In the genomic region with DNA sequence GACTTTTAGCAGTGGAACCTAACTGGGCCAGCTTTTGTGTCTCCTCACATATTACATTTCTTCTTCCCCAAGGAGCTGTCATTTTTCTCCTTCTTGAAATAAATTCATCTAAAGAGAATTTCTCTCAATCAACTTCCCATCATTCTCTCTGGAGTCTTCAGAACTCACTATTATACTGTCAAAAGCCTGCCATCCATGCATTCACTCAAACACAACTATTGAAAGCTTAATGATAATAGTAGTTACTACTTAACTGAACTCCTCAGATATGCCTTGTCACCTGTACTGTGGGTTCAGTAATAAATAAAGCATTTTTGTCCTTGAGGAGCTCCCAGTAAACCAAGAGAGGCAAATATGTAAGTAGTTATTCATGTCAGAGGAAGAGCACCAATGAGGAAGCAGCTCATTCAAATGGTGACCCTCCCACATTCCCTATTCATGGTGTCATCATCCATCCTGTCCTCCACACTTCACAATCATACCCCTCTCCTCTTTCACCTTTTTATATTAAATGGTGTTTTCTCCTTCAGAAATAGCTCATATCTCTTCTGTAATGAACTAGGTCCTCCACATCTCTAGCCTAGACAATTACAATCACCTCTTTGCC, we compare ENCODE assay signal across 18 cellular contexts.
"Had no signal": no experiment of that assay in that cellular context is flagged by ENCODE, and none has a peak within 500 bp of the region (broad histone marks: within the 10 kb centered on the region; RNA-seq: fewer than 3 reads in every experiment).

No MANE protein-coding gene starts in this region.

- H3K27me3 ChIP-seq: heart left ventricle, transverse colon had no signal

- ATAC-seq: activated CD8-positive, alpha-beta T cell treated with anti-CD3 and anti-CD28 coated beads, Interleukin-2, amount 10 ng/mL, durations not matched to agents 7 days and 5 days; activated T-cell treated with anti-CD3 and anti-CD28 coated beads, Interleukin-2, amount 50 U/mL, for 72 hours; heart left ventricle; left ventricle myocardium superior; right cardiac atrium; stimulated activated naive CD8-positive, alpha-beta T cell treated with anti-CD3 and anti-CD28 coated beads, Interleukin-15, Interleukin-2, amounts not matched to agents 100 U/mL and 50 U/mL, for 24 hours; T-helper 17 cell had no signal

- H3K4me1 ChIP-seq: heart left ventricle, transverse colon had no signal

- H3K36me3 ChIP-seq: heart left ventricle, transverse colon had no signal

- H3K9me3 ChIP-seq: heart left ventricle, transverse colon had no signal

- DNase-seq: activated B cell treated with CpG ODN at 0.5 μM for 24 hours; activated CD4-positive, alpha-beta T cell treated with anti-CD3 and anti-CD28 coated beads for 48 hours; activated CD8-positive, alpha-beta memory T cell treated with anti-CD3 and anti-CD28 coated beads, Interleukin-2, amount 50 U/mL, for 4 hours; activated CD8-positive, alpha-beta T cell treated with anti-CD3 and anti-CD28 coated beads, Interleukin-2, amount 10 ng/mL, durations not matched to agents 7 days and 5 days; activated gamma-delta T cell; activated T-cell treated with anti-CD3 and anti-CD28 coated beads, Interleukin-2, amount 50 U/mL, for 72 hours; amygdala; effector memory CD4-positive, alpha-beta T cell; heart left ventricle; islet precursor cell; left ventricle myocardium superior; mesenchymal stem cell; occipital lobe; right cardiac atrium; stimulated activated naive CD8-positive, alpha-beta T cell treated with anti-CD3 and anti-CD28 coated beads, Interleukin-15, Interleukin-2, amounts not matched to agents 100 U/mL and 50 U/mL, for 24 hours; T-helper 17 cell; transverse colon had no signal

- H3K27ac ChIP-seq: heart left ventricle, transverse colon had no signal

- H3K4me2 ChIP-seq: smooth muscle cell had no signal

- H3K4me3 ChIP-seq: heart left ventricle, smooth muscle cell, transverse colon had no signal
